8 cellular contexts compared by ENCODE assay signal in the genomic region with DNA sequence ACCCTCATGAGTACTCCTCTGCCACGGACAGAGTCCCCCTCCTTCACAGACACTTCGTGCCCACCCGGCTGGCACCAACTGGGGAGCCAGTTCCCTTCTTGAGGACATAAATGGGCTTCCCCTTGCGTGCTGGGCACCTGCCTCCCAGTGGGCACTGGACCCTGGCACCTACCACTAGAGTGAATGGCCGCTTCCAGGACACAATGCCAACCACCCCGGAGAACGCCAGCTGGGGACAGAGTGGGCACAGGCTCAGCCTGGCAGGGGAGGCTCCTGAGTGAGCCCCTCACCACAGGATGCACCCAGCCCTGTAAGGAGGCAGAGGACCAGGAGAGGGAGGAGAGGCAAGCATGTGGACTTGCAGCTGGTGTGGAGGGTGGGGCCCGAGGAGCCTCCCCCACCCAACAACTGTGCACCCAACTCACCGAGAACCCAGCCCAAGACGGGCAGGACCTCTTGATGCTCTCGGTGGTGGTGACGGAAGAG. TPM values are rescaled to one million over a fixed set of nuclear protein-coding genes. Genes with fewer than 3 reads are reported as not detected.
DNase-seq lines count a peak whose midpoint lies in the region; ATAC-seq and TF ChIP-seq lines count a peak whose summit lies in the region.

No MANE protein-coding gene starts in this region.

- peak overlapping the region; percentile 71 for H3K4me3 Mint-ChIP-seq in activated CD8-positive, alpha-beta memory T cell treated with anti-CD3 and anti-CD28 coated beads, Interleukin-2, amount 10 ng/mL, durations not matched to agents 7 days and 5 days

- intact Hi-C loops in tibial artery (cut with DNase I; ENCODE audit: low total_unique reads) = loop anchor here (5.0 kb wide), 1 partner anchor 68 kb away; the partner anchor contains the start of gene RUSC1

- no peaks in the 10 kb centered on the region for H3K9me3 ChIP-seq in adipocyte (ENCODE audit: control insufficient read depth, low read length)
- H3K9me3 ChIP-seq in tibial artery = no peaks in the 10 kb centered on the region

- H3K4me1 Mint-ChIP-seq in activated CD8-positive, alpha-beta memory T cell treated with anti-CD3 and anti-CD28 coated beads, Interleukin-2, amount 10 ng/mL, durations not matched to agents 7 days and 5 days = peaks cover 31% of the 10 kb centered on the region

- H3K27me3 ChIP-seq in adipocyte (replicated peaks; ENCODE audit: control insufficient read depth, insufficient read depth, low read length) = no peaks in the 10 kb centered on the region
- no peaks in the 10 kb centered on the region for H3K27me3 ChIP-seq in layer of hippocampus (ENCODE audit: control insufficient read depth, insufficient read depth, low read length)
- no peaks in the 10 kb centered on the region for H3K27me3 ChIP-seq in tibial artery

- peaks cover 32% of the 10 kb centered on the region for H3K4me1 ChIP-seq in adipocyte (ENCODE audit: control insufficient read depth, insufficient read depth, low read length)
- H3K4me1 ChIP-seq in tibial artery = peaks cover 0 to 47% (median 35%) of the 10 kb centered on the region in 4 donors

- H3K27me3 Mint-ChIP-seq in activated CD8-positive, alpha-beta memory T cell treated with anti-CD3 and anti-CD28 coated beads, Interleukin-2, amount 10 ng/mL, durations not matched to agents 7 days and 5 days = no peaks in the 10 kb centered on the region

- TF ChIP-seq CTCF in tibial artery (IDR thresholded peaks at IDR 0.05) = no peak

- peaks cover 20% of the 10 kb centered on the region for H3K36me3 ChIP-seq in adipocyte (ENCODE audit: control insufficient read depth, insufficient read depth, low read length, severe bottlenecking)
- H3K36me3 ChIP-seq in tibial artery = peaks cover 0 to 30% (median 5%) of the 10 kb centered on the region in 3 donors

- no peak for DNase-seq in activated CD8-positive, alpha-beta memory T cell treated with anti-CD3 and anti-CD28 coated beads, Interleukin-2, amount 10 ng/mL, durations not matched to agents 7 days and 5 days
- no peak for DNase-seq in activated CD8-positive, alpha-beta memory T cell treated with anti-CD3 and anti-CD28 coated beads, Interleukin-2, amount 50 U/mL, for 48 hours
- DNase-seq in adipocyte (ENCODE audit: low read depth) = no peak
- DNase-seq in tibial artery = no peak
- no peak for DNase-seq in NOMO-1 treated with dmso at 0.1 percent for 144 hours (lab: John Stamatoyannopoulos, UW; ENCODE audit: unreplicated experiment)
- DNase-seq in NCI-H2171 treated with DMSO at 0.1 percent for 48 hours (lab: John Stamatoyannopoulos, UW) = no peak

- H3K27ac ChIP-seq in layer of hippocampus (ENCODE audit: low read depth, low read length) (peak overlapping the region; percentile 97), tibial artery (peak overlapping the region; percentile 96 to 97)

- peak overlapping the region; percentile 92 for H3K9ac ChIP-seq in adipocyte (ENCODE audit: low read length)

- no peaks in the 10 kb centered on the region for H3K9me3 Mint-ChIP-seq in activated CD8-positive, alpha-beta memory T cell treated with anti-CD3 and anti-CD28 coated beads, Interleukin-2, amount 10 ng/mL, durations not matched to agents 7 days and 5 days (ENCODE audit: low read depth)

- H3K4me3 ChIP-seq in adipocyte (ENCODE audit: low read length) = peak overlapping the region; percentile 88
- H3K4me3 ChIP-seq in tibial artery = peak overlapping the region; percentile 74 to 79

- H3K27ac Mint-ChIP-seq in activated CD8-positive, alpha-beta memory T cell treated with anti-CD3 and anti-CD28 coated beads, Interleukin-2, amount 10 ng/mL, durations not matched to agents 7 days and 5 days = no peak overlapping the region

- CTCF ChIA-PET in activated CD8-positive, alpha-beta memory T cell treated with anti-CD3 and anti-CD28 coated beads, Interleukin-2, amount 10 ng/mL, durations not matched to agents 7 days and 5 days (lab: Charles Lee) = interaction anchor here (5.8 kb wide), 1 partner anchor 68 kb away, joined by 160 read pairs; the partner anchor contains the start of gene RUSC1

- H3K36me3 Mint-ChIP-seq in activated CD8-positive, alpha-beta memory T cell treated with anti-CD3 and anti-CD28 coated beads, Interleukin-2, amount 10 ng/mL, durations not matched to agents 7 days and 5 days = peaks cover 13% of the 10 kb centered on the region

- ATAC-seq in activated CD8-positive, alpha-beta memory T cell treated with anti-CD3 and anti-CD28 coated beads, Interleukin-2, amount 10 ng/mL, durations not matched to agents 7 days and 5 days = no peak
- no peak for ATAC-seq in HG03521 (IDR thresholded peaks at IDR 0.05; ENCODE audit: unreplicated experiment)

RNA-seq across cellular contexts. Expression of gene ENTREP3, which starts 1.0 kb away (rescaled TPM):
- 10 to 100 TPM; 30.7 to 32.3 TPM for total RNA-seq in activated CD8-positive, alpha-beta memory T cell treated with anti-CD3 and anti-CD28 coated beads, Interleukin-2, amount 10 ng/mL, durations not matched to agents 7 days and 5 days

RNA-seq across cellular contexts. Expression of gene SCAMP3, which starts 7.9 kb away (rescaled TPM):
- 100 to 1,000 TPM in 1 of 2 experiments, 10 to 100 TPM in 1; 82.0 to 108 TPM for total RNA-seq in activated CD8-positive, alpha-beta memory T cell treated with anti-CD3 and anti-CD28 coated beads, Interleukin-2, amount 10 ng/mL, durations not matched to agents 7 days and 5 days

RNA-seq across cellular contexts. Expression of gene CLK2, which starts 19.0 kb away (rescaled TPM):
- 100 to 1,000 TPM in 1 of 2 experiments, 10 to 100 TPM in 1; 94.8 to 108 TPM for total RNA-seq in activated CD8-positive, alpha-beta memory T cell treated with anti-CD3 and anti-CD28 coated beads, Interleukin-2, amount 10 ng/mL, durations not matched to agents 7 days and 5 days

RNA-seq across cellular contexts. Expression of gene HCN3, which starts 23.0 kb away (rescaled TPM):
- total RNA-seq in activated CD8-positive, alpha-beta memory T cell treated with anti-CD3 and anti-CD28 coated beads, Interleukin-2, amount 10 ng/mL, durations not matched to agents 7 days and 5 days = 1 to 10 TPM; 5.4 to 6.1 TPM

RNA-seq across cellular contexts. Expression of gene MTX1, which starts 45.8 kb away (rescaled TPM):
- total RNA-seq in activated CD8-positive, alpha-beta memory T cell treated with anti-CD3 and anti-CD28 coated beads, Interleukin-2, amount 10 ng/mL, durations not matched to agents 7 days and 5 days = 10 to 100 TPM; 39.0 to 48.6 TPM
